ENCODE assay signal across 8 cellular contexts in the genomic region with DNA sequence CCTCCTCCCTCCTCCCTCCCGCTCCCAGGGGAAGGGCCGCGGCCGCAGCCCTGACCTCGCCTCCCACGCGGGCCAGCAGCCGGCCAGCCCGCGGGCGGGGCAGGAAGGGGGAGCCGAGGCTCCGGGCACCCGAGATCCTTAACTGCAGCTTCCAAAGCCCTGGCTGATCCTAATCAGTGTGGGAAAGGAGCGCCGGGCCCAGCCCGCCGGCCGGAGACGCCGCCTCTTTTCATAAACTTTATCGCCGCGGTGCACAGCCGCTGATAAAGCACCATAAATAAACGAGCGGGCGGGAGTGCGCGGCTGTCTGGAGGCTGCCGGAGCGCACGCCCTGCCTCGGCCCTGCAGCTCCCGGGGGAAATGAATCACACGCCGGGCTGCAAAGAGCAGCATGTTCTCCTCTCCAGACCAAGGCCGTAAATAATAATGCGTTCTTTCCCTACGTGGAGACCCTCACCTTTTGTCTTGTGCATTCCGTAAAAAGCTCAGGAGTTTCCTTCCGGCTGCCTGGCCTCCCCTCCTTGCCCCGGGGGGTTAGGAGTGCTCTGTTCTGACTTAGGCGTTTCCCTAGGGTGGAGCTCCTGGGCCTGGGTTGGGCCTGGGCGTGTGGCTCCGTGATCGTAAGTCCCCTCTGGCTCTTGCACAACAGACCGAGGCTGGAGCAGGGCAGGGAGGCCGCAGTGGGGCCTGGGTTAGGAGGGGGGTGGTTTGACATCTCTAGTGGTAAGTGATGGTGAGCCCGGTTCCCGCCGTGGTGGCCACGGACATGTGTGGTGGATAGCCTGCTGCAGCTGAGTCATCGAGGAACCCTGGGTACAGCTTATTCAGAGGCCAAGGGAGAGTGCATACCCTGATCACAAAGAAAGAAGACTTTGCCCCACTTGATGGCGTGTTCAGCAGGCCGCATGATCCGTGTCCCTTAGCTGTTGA.
DNase-seq lines count a peak whose midpoint lies in the region; ATAC-seq, FAIRE-seq and TF ChIP-seq lines count a peak whose summit lies in the region.

No MANE protein-coding gene starts in this region.

- in situ Hi-C loops in GM12878 (cut with MboI): no loop called here

- H3K27me3 ChIP-seq in GM12878 (replicated peaks in 1 of 2; ENCODE audit: control insufficient read depth in 2 of 2, insufficient read depth in 2 of 2, low read length in 1 of 2): no peaks in the 10 kb centered on the region; a peak in 2 of 4 replicates

- H4K20me1 ChIP-seq in GM12878 (ENCODE audit: control insufficient read depth, insufficient read depth): no peaks in the 10 kb centered on the region

- H3K79me2 ChIP-seq in GM12878 (ENCODE audit: control insufficient read depth, insufficient read depth, low read length): no peaks in the 10 kb centered on the region

- TF ChIP-seq CTCF in GM12878 (IDR thresholded peaks at IDR 0.05 in 2 of 3, conservative IDR thresholded peaks at IDR 0.05 in 1 of 3; ENCODE audit: control insufficient read depth in 2 of 3, extremely low read depth in 1 of 3, insufficient read depth in 1 of 3, low read depth in 3 of 3, low read length in 3 of 3): no peak

- H2AFZ ChIP-seq in GM12878 (ENCODE audit: control insufficient read depth, low read depth, low read length): peak overlapping the region; percentile 68

- SMC1A ChIA-PET in GM12878 (lab: Charles Lee; ENCODE audit: uncharacterized antibody, unreplicated experiment): interaction anchor here (0.6 to 1.5 kb wide), 4 partner anchors 55 to 312 kb away, joined by 3 to 4 read pairs (median 3); no protein-coding TSS in a partner anchor

- DNase-seq in CMK (ENCODE audit: low read depth): peak; percentile 81
- DNase-seq in OCI-M2 (lab: John Stamatoyannopoulos, UW; ENCODE audit: unreplicated experiment): peak; percentile 30
- peak; percentile 11 for DNase-seq in GM12878 (ENCODE audit: low read depth, low spot score)
- peak in 34 of 51 donors; percentile 4 to 60 (median 26) for DNase-seq in hypothalamus (lab: John Stamatoyannopoulos, UW)
- DNase-seq in putamen (ENCODE audit: low spot score): peak; percentile 29

- 5% methylated on average over 55 of the region's 57 CpGs for WGBS in GM12878 (ENCODE audit: insufficient coverage, insufficient replicate concordance, low lambda C conversion rate, missing lambda C conversion rate)

- intact Hi-C loops in GM12878 (cut with micrococcal nuclease; ENCODE audit: unreplicated experiment): loop anchor here (1.0 to 2.0 kb wide), 2 partner anchors 98 to 133 kb away; a partner anchor contains a TSS

- TF ChIP-seq EP300 in GM12878 (IDR thresholded peaks at IDR 0.05; ENCODE audit: borderline replicate concordance in 1 of 2, control insufficient read depth in 1 of 2, low read depth in 2 of 2, low read length in 2 of 2): no peak

- no peak for FAIRE-seq in GM12878 (lab: Jason Lieb, UNC)

- TF ChIP-seq POLR2A in GM12878 (IDR thresholded peaks at IDR 0.05; ENCODE audit: low read depth, low read length): no peak

- CTCF ChIA-PET in GM12878 (lab: Yijun Ruan, JAX): no interaction called here

- H3K27ac ChIP-seq in GM12878 (ENCODE audit: control insufficient read depth, insufficient read depth): no peak overlapping the region

- no peaks in the 10 kb centered on the region for H3K36me3 ChIP-seq in GM12878 (ENCODE audit: control insufficient read depth in 2 of 2, insufficient read depth in 2 of 2, low read length in 1 of 2)

- ATAC-seq in GM19372 (IDR thresholded peaks at IDR 0.05; ENCODE audit: low read depth, unreplicated experiment): peak; percentile 53
- peak; percentile 56 for ATAC-seq in HG03520 (IDR thresholded peaks at IDR 0.05; ENCODE audit: unreplicated experiment)
- ATAC-seq in GM12878: peak; percentile 90
- ATAC-seq in HG02973 (IDR thresholded peaks at IDR 0.05; ENCODE audit: unreplicated experiment): no peak

- no TSS peak for BruUV-seq in GM12878 (replicated peaks; lab: Mats Ljungman, UMichigan)

- POLR2A ChIA-PET in GM12878 (lab: Charles Lee): no interaction called here

- peak overlapping the region; percentile 71; the same call in 1 of the 2 replicates for H3K4me3 ChIP-seq in GM12878

- H3K4me2 ChIP-seq in GM12878 (ENCODE audit: control insufficient read depth, insufficient read depth): peak overlapping the region; percentile 85

- H3K4me1 ChIP-seq in GM12878 (ENCODE audit: control insufficient read depth, insufficient read depth, low read length): peaks cover 27% of the 10 kb centered on the region

- RAD21 ChIA-PET in GM12878 (lab: Charles Lee; ENCODE audit: unreplicated experiment): interaction anchor here (0.9 to 1.0 kb wide), 3 partner anchors 13 to 133 kb away, joined by 3 to 4 read pairs (median 3); a partner anchor contains a TSS

- H3K9me3 ChIP-seq in GM12878 (replicated peaks; ENCODE audit: control insufficient read depth, insufficient read depth, low read length): no peaks in the 10 kb centered on the region

- peak overlapping the region; percentile 22; the same call in 1 of the 2 replicates for H3K9ac ChIP-seq in GM12878 (ENCODE audit: control insufficient read depth, insufficient read depth, low read length)

- no peak for TF ChIP-seq RAD21 in GM12878 (IDR thresholded peaks at IDR 0.05; ENCODE audit: insufficient read depth, low read depth, low read length)

TF ChIP-seq in GM12878, 131 proteins besides CTCF, POLR2A, EP300 and RAD21 (continues in another document):
- peak; percentile 51 for TF ChIP-seq IKZF1 (conservative IDR thresholded peaks at IDR 0.05)
- no peak for TF ChIP-seq ESRRA (IDR thresholded peaks at IDR 0.05; ENCODE audit: low read length)
- TF ChIP-seq, protein P1, sequence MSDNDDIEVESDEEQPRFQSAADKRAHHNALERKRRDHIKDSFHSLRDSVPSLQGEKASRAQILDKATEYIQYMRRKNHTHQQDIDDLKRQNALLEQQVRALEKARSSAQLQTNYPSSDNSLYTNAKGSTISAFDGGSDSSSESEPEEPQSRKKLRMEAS (IDR thresholded peaks at IDR 0.05; ENCODE audit: low read depth, low read length): no peak
- TF ChIP-seq PAX5 (IDR thresholded peaks at IDR 0.05; ENCODE audit: borderline replicate concordance, low read depth, low read length): no peak
- no peak for TF ChIP-seq EZH2 (IDR thresholded peaks at IDR 0.05; ENCODE audit: borderline replicate concordance, control insufficient read depth, low read depth, low read length)
- no peak for TF ChIP-seq BRCA1 (IDR thresholded peaks at IDR 0.05; ENCODE audit: low read depth, low read length)
- no peak for TF ChIP-seq CHD4 (IDR thresholded peaks at IDR 0.05)
- no peak for TF ChIP-seq SMAD1 (IDR thresholded peaks at IDR 0.05; ENCODE audit: low read depth, partially characterized antibody)
- 0 out of 3 replicates have a peak, but pooled peaks of 1 of the 2 experiments have one; percentile 17 for TF ChIP-seq EGR1 (IDR thresholded peaks at IDR 0.05; ENCODE audit: borderline replicate concordance in 1 of 2, low read depth in 2 of 2, low read length in 2 of 2)
- TF ChIP-seq, protein P2, sequence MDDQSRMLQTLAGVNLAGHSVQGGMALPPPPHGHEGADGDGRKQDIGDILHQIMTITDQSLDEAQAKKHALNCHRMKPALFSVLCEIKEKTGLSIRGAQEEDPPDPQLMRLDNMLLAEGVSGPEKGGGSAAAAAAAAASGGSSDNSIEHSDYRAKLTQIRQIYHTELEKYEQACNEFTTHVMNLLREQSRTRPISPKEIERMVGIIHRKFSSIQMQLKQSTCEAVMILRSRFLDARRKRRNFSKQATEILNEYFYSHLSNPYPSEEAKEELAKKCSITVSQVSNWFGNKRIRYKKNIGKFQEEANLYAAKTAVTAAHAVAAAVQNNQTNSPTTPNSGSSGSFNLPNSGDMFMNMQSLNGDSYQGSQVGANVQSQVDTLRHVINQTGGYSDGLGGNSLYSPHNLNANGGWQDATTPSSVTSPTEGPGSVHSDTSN (IDR thresholded peaks at IDR 0.05; ENCODE audit: insufficient replicate concordance, low read depth, low read length): no peak
- TF ChIP-seq MTA3 (IDR thresholded peaks at IDR 0.05; ENCODE audit: borderline replicate concordance, low read length): no peak
- no peak for TF ChIP-seq SMAD5 (IDR thresholded peaks at IDR 0.05; ENCODE audit: low read depth)
- peak; percentile 29 for TF ChIP-seq RUNX3 (IDR thresholded peaks at IDR 0.05; ENCODE audit: low read length)
- TF ChIP-seq YY1 (IDR thresholded peaks at IDR 0.05; ENCODE audit: low read depth, low read length): no peak
- TF ChIP-seq EED (IDR thresholded peaks at IDR 0.05; ENCODE audit: low read depth): 0 out of 2 replicates have a peak, but pooled peaks have one; percentile 41
- TF ChIP-seq JUNB (IDR thresholded peaks at IDR 0.05): no peak
- TF ChIP-seq MXI1 (IDR thresholded peaks at IDR 0.05; ENCODE audit: low read depth, low read length): peak; percentile 20; the same call in 1 of the 2 replicates
- no peak for TF ChIP-seq CREB1 (IDR thresholded peaks at IDR 0.05; ENCODE audit: low read depth)
- TF ChIP-seq MEF2B (IDR thresholded peaks at IDR 0.05; ENCODE audit: partially characterized antibody, poor library complexity, severe bottlenecking): peak; percentile 88
- TF ChIP-seq GATAD2B (conservative IDR thresholded peaks at IDR 0.05; ENCODE audit: low read depth): 0 out of 2 replicates have a peak, but pooled peaks have one; percentile 36
- TF ChIP-seq SMC3 (IDR thresholded peaks at IDR 0.05; ENCODE audit: borderline replicate concordance, low read length): no peak
- TF ChIP-seq, protein P3, sequence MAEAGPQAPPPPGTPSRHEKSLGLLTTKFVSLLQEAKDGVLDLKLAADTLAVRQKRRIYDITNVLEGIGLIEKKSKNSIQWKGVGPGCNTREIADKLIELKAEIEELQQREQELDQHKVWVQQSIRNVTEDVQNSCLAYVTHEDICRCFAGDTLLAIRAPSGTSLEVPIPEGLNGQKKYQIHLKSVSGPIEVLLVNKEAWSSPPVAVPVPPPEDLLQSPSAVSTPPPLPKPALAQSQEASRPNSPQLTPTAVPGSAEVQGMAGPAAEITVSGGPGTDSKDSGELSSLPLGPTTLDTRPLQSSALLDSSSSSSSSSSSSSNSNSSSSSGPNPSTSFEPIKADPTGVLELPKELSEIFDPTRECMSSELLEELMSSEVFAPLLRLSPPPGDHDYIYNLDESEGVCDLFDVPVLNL (IDR thresholded peaks at IDR 0.05; ENCODE audit: low read depth, low read length): no peak
- no peak for TF ChIP-seq NFIC (IDR thresholded peaks at IDR 0.05; ENCODE audit: low read depth, low read length)
- TF ChIP-seq MYC (IDR thresholded peaks at IDR 0.05; ENCODE audit: insufficient read depth, insufficient read length, insufficient replicate concordance, low read length, severe bottlenecking): peak; percentile 51
- TF ChIP-seq POU2F2 (IDR thresholded peaks at IDR 0.05; ENCODE audit: borderline replicate concordance, low read depth, low read length): no peak
- peak; percentile 95 for TF ChIP-seq NR2F1 (conservative IDR thresholded peaks at IDR 0.05)
- no peak for TF ChIP-seq YBX1 (IDR thresholded peaks at IDR 0.05)

Comparison
In these comparisons a context has a peak if more than half of its experiments do, and no peak if none do; other contexts are left out.
1. DNase-seq: peak in every context shown above with its lines; median percentile 81 in CMK; 30 in OCI-M2; 29 in putamen; 26 in hypothalamus; 11 in GM12878.